18 cellular contexts compared by ENCODE assay signal in genomic region chr14:102654298-102654697, GRCh38.
A peak's percentile ranks its signal among the peaks of the same experiment; 100 is the strongest.
DNase-seq lines count a peak whose midpoint lies in the region; FAIRE-seq and TF ChIP-seq lines count a peak whose summit lies in the region.
"Had no signal": no experiment of that assay in that cellular context is flagged by ENCODE, and none has a peak within 500 bp of the region (broad histone marks: within the 10 kb centered on the region; RNA-seq: fewer than 3 reads in every experiment).

No MANE protein-coding gene starts in this region.

- intact Hi-C loops in activated CD4-positive, alpha-beta T cell treated with anti-CD3 and anti-CD28 coated beads, Interleukin-2, amount 10 ng/mL, durations not matched to agents 24 days and 14 days (cut with micrococcal nuclease), result no loop called here

- peaks cover 9% of the 10 kb centered on the region for H3K36me3 Mint-ChIP-seq in activated CD4-positive, alpha-beta T cell treated with anti-CD3 and anti-CD28 coated beads, Interleukin-2, amount 10 ng/mL, durations not matched to agents 24 days and 14 days (ENCODE audit: low read depth)
- H3K36me3 Mint-ChIP-seq: natural killer cell treated with Interleukin-12 subunit alpha and Interleukin-12 subunit beta and Interleukin-15 and Interleukin-18, amount 100 ng/mL, for 72 hours had no signal

- H3K4me1 Mint-ChIP-seq in activated CD4-positive, alpha-beta T cell treated with anti-CD3 and anti-CD28 coated beads, Interleukin-2, amount 10 ng/mL, durations not matched to agents 24 days and 14 days, result peaks cover 15% of the 10 kb centered on the region

- peak; percentile 27 to 48 for DNase-seq in activated CD4-positive, alpha-beta T cell treated with anti-CD3 and anti-CD28 coated beads, Interleukin-2, amount 50 U/mL, for 48 hours
- DNase-seq in activated CD4-positive, alpha-beta T cell treated with anti-CD3 and anti-CD28 coated beads, Interleukin-2, amount 10 ng/mL, durations not matched to agents 24 days and 14 days, result no peak
- peak; percentile 78 for DNase-seq in SW480 (ENCODE audit: low spot score)
- peak; percentile 66 for DNase-seq in epithelial cell of esophagus (ENCODE audit: low read depth)
- peak; percentile 12 for DNase-seq in stimulated activated CD4-positive, alpha-beta T cell treated with anti-CD3 and anti-CD28 coated beads, Interleukin-4, amount 100 ng/mL, for 1 hour
- DNase-seq in NCI-H146 treated with DMSO at 0.1 percent for 48 hours (lab: John Stamatoyannopoulos, UW; ENCODE audit: unreplicated experiment), result no peak
- DNase-seq in MV-4-11 (lab: John Stamatoyannopoulos, UW), result no peak
- DNase-seq in GM19239 (ENCODE audit: insufficient read length, low spot score), result no peak
- DNase-seq: ACHN, colonic mucosa, HFFc6, NCI-H187, NCI-H69, Peyer's patch, right cardiac atrium, T-cell had no signal

- TF ChIP-seq CTCF in epithelial cell of esophagus (IDR thresholded peaks at IDR 0.05; ENCODE audit: insufficient read depth, low read depth, low read length, missing control alignments), result no peak

- H3K27me3 Mint-ChIP-seq in activated CD4-positive, alpha-beta T cell treated with anti-CD3 and anti-CD28 coated beads, Interleukin-2, amount 10 ng/mL, durations not matched to agents 24 days and 14 days, result no peaks in the 10 kb centered on the region
- H3K27me3 Mint-ChIP-seq: natural killer cell treated with Interleukin-12 subunit alpha and Interleukin-12 subunit beta and Interleukin-15 and Interleukin-18, amount 100 ng/mL, for 72 hours; T-cell had no signal

- no peak overlapping the region for H3K4me3 Mint-ChIP-seq in activated CD4-positive, alpha-beta T cell treated with anti-CD3 and anti-CD28 coated beads, Interleukin-2, amount 10 ng/mL, durations not matched to agents 24 days and 14 days
- H3K4me3 Mint-ChIP-seq: natural killer cell treated with Interleukin-12 subunit alpha and Interleukin-12 subunit beta and Interleukin-15 and Interleukin-18, amount 100 ng/mL, for 72 hours; T-cell had no signal

- H3K27ac Mint-ChIP-seq in activated CD4-positive, alpha-beta T cell treated with anti-CD3 and anti-CD28 coated beads, Interleukin-2, amount 10 ng/mL, durations not matched to agents 24 days and 14 days, result no peak overlapping the region
- H3K27ac Mint-ChIP-seq: HFFc6; natural killer cell treated with Interleukin-12 subunit alpha and Interleukin-12 subunit beta and Interleukin-15 and Interleukin-18, amount 100 ng/mL, for 72 hours; T-cell had no signal

- FAIRE-seq in GM19239 (lab: Jason Lieb, UNC), result no peak
- FAIRE-seq: GM18507 had no signal

- no peak overlapping the region for H3K4me3 ChIP-seq in epithelial cell of esophagus (ENCODE audit: low read length)
- H3K4me3 ChIP-seq: colonic mucosa, Peyer's patch had no signal

- peaks cover 4% of the 10 kb centered on the region for H3K9me3 Mint-ChIP-seq in activated CD4-positive, alpha-beta T cell treated with anti-CD3 and anti-CD28 coated beads, Interleukin-2, amount 10 ng/mL, durations not matched to agents 24 days and 14 days
- H3K9me3 Mint-ChIP-seq: HFFc6; natural killer cell treated with Interleukin-12 subunit alpha and Interleukin-12 subunit beta and Interleukin-15 and Interleukin-18, amount 100 ng/mL, for 72 hours had no signal

Comparison
In these comparisons a context has a peak if more than half of its experiments do, and no peak if none do; other contexts are left out.
1. DNase-seq: peak in activated CD4-positive, alpha-beta T cell treated with anti-CD3 and anti-CD28 coated beads, Interleukin-2, amount 50 U/mL, for 48 hours (2 of 2), SW480 (single experiment), epithelial cell of esophagus (single experiment) and stimulated activated CD4-positive, alpha-beta T cell treated with anti-CD3 and anti-CD28 coated beads, Interleukin-4, amount 100 ng/mL, for 1 hour (single experiment); none in activated CD4-positive, alpha-beta T cell treated with anti-CD3 and anti-CD28 coated beads, Interleukin-2, amount 10 ng/mL, durations not matched to agents 24 days and 14 days (single experiment), NCI-H146 treated with DMSO at 0.1 percent for 48 hours (single experiment), MV-4-11 (single experiment) and GM19239 (single experiment).